Comparison of ENCODE assay signal across 29 cellular contexts in the genomic region with DNA sequence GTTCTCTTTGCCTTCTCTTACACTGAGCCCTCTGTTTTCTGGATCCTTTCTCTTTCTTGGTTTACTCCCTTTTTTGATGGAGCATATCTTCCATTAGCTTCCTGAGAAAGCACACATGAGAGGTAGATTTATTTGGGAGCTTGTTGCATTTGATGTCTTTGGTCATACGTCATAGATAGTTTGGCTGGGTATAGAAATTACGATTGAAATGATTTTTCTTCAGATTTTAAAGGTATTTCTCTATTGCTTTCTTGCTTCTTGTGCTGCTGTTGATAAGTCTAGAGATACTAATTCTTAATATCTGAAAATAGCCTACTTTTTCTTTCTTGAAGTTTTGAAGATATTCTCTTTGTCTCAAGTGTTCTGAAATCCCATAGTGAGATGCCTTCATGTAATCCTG. TPM values are rescaled to one million over a fixed set of nuclear protein-coding genes. Genes with fewer than 3 reads are reported as not detected.
"Had no signal": no experiment of that assay in that cellular context is flagged by ENCODE, and none has a peak within 500 bp of the region (broad histone marks: within the 10 kb centered on the region; RNA-seq: fewer than 3 reads in every experiment).

No MANE protein-coding gene starts in this region.

- H3K4me3 Mint-ChIP-seq: memory B cell, nephron, neural progenitor cell had no signal

- H3K27ac ChIP-seq: coronary artery, esophagus muscularis mucosa, foreskin keratinocyte, gastroesophageal sphincter, heart left ventricle, hepatocyte, neural progenitor cell, parathyroid adenoma, thoracic aorta, tibial nerve, upper lobe of left lung had no signal

- H3K27me3 ChIP-seq: foreskin keratinocyte, neural progenitor cell, upper lobe of left lung had no signal

- H3K4me1 ChIP-seq: esophagus muscularis mucosa, gastroesophageal sphincter, parathyroid adenoma, upper lobe of left lung had no signal

- FAIRE-seq: endothelial cell of umbilical vein, kidney, urothelium cell line had no signal

- H3K79me2 ChIP-seq: hepatocyte, parathyroid adenoma had no signal

- DNase-seq: dermis blood vessel endothelial cell; effector memory CD4-positive, alpha-beta T cell; foreskin keratinocyte; kidney; stimulated activated CD4-positive, alpha-beta T cell treated with anti-CD3 and anti-CD28 coated beads, Interleukin-12 subunit alpha, Interleukin-12 subunit beta, amount 100 ng/mL, for 4 hours; stimulated activated CD4-positive, alpha-beta T cell treated with anti-CD3 and anti-CD28 coated beads, Interleukin-1b, Interleukin-23, amount 100 ng/mL, for 48 hours; stimulated activated CD4-positive, alpha-beta T cell treated with anti-CD3 and anti-CD28 coated beads, Interleukin-4, amount 100 ng/mL, for 1 hour; stimulated activated CD8-positive, alpha-beta memory T cell treated with anti-CD3 and anti-CD28 coated beads, Interleukin-4, amount 100 ng/mL, for 48 hours; stimulated activated naive CD4-positive, alpha-beta T cell treated with Interleukin-2 at 50 U/mL for 16 hours; upper lobe of left lung had no signal

- H3K27ac Mint-ChIP-seq: memory B cell, nephron, neural progenitor cell, progenitor cell of endocrine pancreas had no signal

- H3K4me2 ChIP-seq: hepatocyte, neural progenitor cell, smooth muscle cell had no signal

- H3K36me3 Mint-ChIP-seq: neural progenitor cell had no signal

- H3K4me3 ChIP-seq: coronary artery, esophagus muscularis mucosa, gastroesophageal sphincter, heart left ventricle, hepatocyte, lung, neural progenitor cell, smooth muscle cell, thoracic aorta, tibial nerve, upper lobe of left lung had no signal

- H3K9ac ChIP-seq: neural progenitor cell, parathyroid adenoma had no signal

- H3K36me3 ChIP-seq: esophagus muscularis mucosa, gastroesophageal sphincter, heart left ventricle, thoracic aorta, tibial nerve, upper lobe of left lung had no signal

- H2AFZ ChIP-seq: hepatocyte, neural progenitor cell, parathyroid adenoma had no signal

- ATAC-seq: foreskin keratinocyte, gastroesophageal sphincter, heart left ventricle, left lobe of liver, sciatic nerve had no signal

RNA-seq across cellular contexts. Expression of a gene that starts 45.3 kb away (rescaled TPM):
- total RNA-seq: dermis blood vessel endothelial cell, endothelial cell of umbilical vein, epithelial cell of proximal tubule, foreskin keratinocyte, progenitor cell of endocrine pancreas had no signal
- polyA plus RNA-seq: endothelial cell of umbilical vein had no signal
